In the genomic region with DNA sequence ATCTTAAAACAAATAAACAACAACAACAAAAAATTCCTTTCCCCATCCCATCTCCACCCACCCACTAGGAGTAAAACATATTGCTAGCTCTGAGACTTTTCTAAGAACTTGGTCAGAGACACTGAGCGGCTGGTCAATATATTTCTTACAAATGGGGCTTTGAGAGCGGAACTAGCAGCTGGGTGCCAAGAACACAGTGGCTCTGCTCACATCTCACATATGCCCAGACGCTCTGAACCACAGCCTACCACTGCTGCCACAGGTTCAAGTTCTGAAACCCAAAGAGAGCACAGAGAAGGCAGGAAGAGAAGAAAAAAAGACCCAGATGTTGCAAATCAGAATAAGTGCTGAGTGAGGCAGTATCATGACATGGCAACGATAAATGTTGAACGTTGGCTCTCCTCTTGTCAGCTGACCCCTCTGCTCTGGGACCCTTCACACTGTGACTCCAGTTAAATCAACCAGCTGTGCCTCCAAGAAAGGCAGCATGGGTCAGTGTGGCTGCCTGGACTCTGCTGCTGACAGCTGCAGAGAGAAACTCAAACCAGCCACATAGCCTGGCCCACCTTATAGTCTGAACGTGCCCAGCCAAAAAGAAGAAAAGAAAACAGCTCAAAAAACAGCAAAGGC, we compare ENCODE assay signal across 9 cellular contexts. TPM values are rescaled to one million over a fixed set of nuclear protein-coding genes. Genes with fewer than 3 reads are reported as not detected.
A peak's percentile ranks its signal among the peaks of the same experiment; 100 is the strongest.
DNase-seq lines count a peak whose midpoint lies in the region; ATAC-seq and TF ChIP-seq lines count a peak whose summit lies in the region.
"Had no signal": no experiment of that assay in that cellular context is flagged by ENCODE, and none has a peak within 500 bp of the region (broad histone marks: within the 10 kb centered on the region; RNA-seq: fewer than 3 reads in every experiment).

No MANE protein-coding gene starts in this region.

- DNase-seq in Right ventricle myocardium superior: no peak
- DNase-seq in Right ventricle myocardium inferior (ENCODE audit: missing footprints): no peak
- DNase-seq in activated naive CD8-positive, alpha-beta T cell treated with anti-CD3 and anti-CD28 coated beads, Interleukin-2, amount 10 ng/mL, durations not matched to agents 7 days and 5 days: peak; percentile 51
- peak; percentile 52 for DNase-seq in medulla oblongata (ENCODE audit: extremely low spot score)
- DNase-seq in transverse colon: peak; percentile 20
- DNase-seq in NCI-H2227 (lab: John Stamatoyannopoulos, UW; ENCODE audit: unreplicated experiment): no peak
- no peak for DNase-seq in 8988T
- DNase-seq in ACHN: no peak
- DNase-seq: activated effector memory CD4-positive, alpha-beta T cell treated with anti-CD3 and anti-CD28 coated beads, Interleukin-2, amount 50 U/mL, for 16 hours had no signal

- peaks cover 1% of the 10 kb centered on the region for H3K9me3 Mint-ChIP-seq in activated naive CD8-positive, alpha-beta T cell treated with anti-CD3 and anti-CD28 coated beads, Interleukin-2, amount 10 ng/mL, durations not matched to agents 7 days and 5 days

- 66 to 86% methylated on average over 1 to 6 of the region's 6 CpGs for WGBS in transverse colon (ENCODE audit: low coverage in 1 of 2), 2 donors

- no peak for TF ChIP-seq POLR2A in transverse colon (IDR thresholded peaks at IDR 0.05)

- intact Hi-C loops in Right ventricle myocardium superior (cut with DNase I): no loop called here
- intact Hi-C loops in Right ventricle myocardium inferior (cut with DNase I): loop anchor here (10.0 kb wide), 1 partner anchor 142 kb away; no protein-coding TSS in a partner anchor
- intact Hi-C loops in transverse colon (cut with DNase I; ENCODE audit: low total_unique reads): no loop called here

- H3K27ac Mint-ChIP-seq in activated naive CD8-positive, alpha-beta T cell treated with anti-CD3 and anti-CD28 coated beads, Interleukin-2, amount 10 ng/mL, durations not matched to agents 7 days and 5 days: peak overlapping the region; percentile 97

- H3K27ac ChIP-seq in transverse colon: peak overlapping the region in 3 of 4 donors; percentile 55 to 61 (median 60)

- H3K4me3 Mint-ChIP-seq in activated naive CD8-positive, alpha-beta T cell treated with anti-CD3 and anti-CD28 coated beads, Interleukin-2, amount 10 ng/mL, durations not matched to agents 7 days and 5 days: peak overlapping the region; percentile 89

- no peak for TF ChIP-seq EP300 in transverse colon (IDR thresholded peaks at IDR 0.05; ENCODE audit: low read depth)

- H3K27me3 ChIP-seq in transverse colon: no peaks in the 10 kb centered on the region

- no peak overlapping the region for H3K4me3 ChIP-seq in transverse colon

- POLR2A ChIA-PET in activated naive CD8-positive, alpha-beta T cell treated with anti-CD3 and anti-CD28 coated beads, Interleukin-2, amount 10 ng/mL, durations not matched to agents 7 days and 5 days (lab: Charles Lee): interaction anchor here (0.8 to 5.1 kb wide), 9 partner anchors 11 to 172 kb away, joined by 3 to 98 read pairs (median 3); a partner anchor contains a TSS

- peaks cover 7% of the 10 kb centered on the region for H3K36me3 Mint-ChIP-seq in activated naive CD8-positive, alpha-beta T cell treated with anti-CD3 and anti-CD28 coated beads, Interleukin-2, amount 10 ng/mL, durations not matched to agents 7 days and 5 days

- peaks cover 6 to 29% (median 11%) of the 10 kb centered on the region in 4 donors for H3K4me1 ChIP-seq in transverse colon

- no peak for TF ChIP-seq CTCF in transverse colon (IDR thresholded peaks at IDR 0.05)

- no peaks in the 10 kb centered on the region for H3K36me3 ChIP-seq in transverse colon

- H3K4me1 Mint-ChIP-seq in activated naive CD8-positive, alpha-beta T cell treated with anti-CD3 and anti-CD28 coated beads, Interleukin-2, amount 10 ng/mL, durations not matched to agents 7 days and 5 days: peaks cover 59% of the 10 kb centered on the region

- in situ Hi-C loops in transverse colon (cut with MboI; ENCODE audit: low pct_ligation_motif_present in 1 of 4, low pct_unique_long_range_greater_than_20kb in 1 of 4, low sequenced_read_pairs in 3 of 4): no loop called here
- in situ Hi-C loops in ACHN (cut with HindIII; ENCODE audit: low pct_ligation_motif_present, low pct_unique_long_range_greater_than_20kb, low sequenced_read_pairs): no loop called here

- H3K27me3 Mint-ChIP-seq in activated naive CD8-positive, alpha-beta T cell treated with anti-CD3 and anti-CD28 coated beads, Interleukin-2, amount 10 ng/mL, durations not matched to agents 7 days and 5 days: no peaks in the 10 kb centered on the region

- ATAC-seq in Right ventricle myocardium superior (ENCODE audit: poor library complexity): peak; percentile 7
- ATAC-seq in Right ventricle myocardium inferior: no peak
- ATAC-seq in activated naive CD8-positive, alpha-beta T cell treated with anti-CD3 and anti-CD28 coated beads, Interleukin-2, amount 10 ng/mL, durations not matched to agents 7 days and 5 days (ENCODE audit: low read depth): peak; percentile 49

- no peaks in the 10 kb centered on the region for H3K9me3 ChIP-seq in transverse colon

RNA-seq across cellular contexts. Expression of a gene that starts 26.4 kb away (rescaled TPM):
- total RNA-seq in Right ventricle myocardium superior (6.4 TPM), Right ventricle myocardium inferior (6.5 TPM), transverse colon (10 to 100 TPM in 1 of 4 donors, 1 to 10 TPM in 3; 3.7 to 15.0 (median 5.2) TPM)
- 10 to 100 TPM; 10.1 to 10.7 TPM for total RNA-seq in activated naive CD8-positive, alpha-beta T cell treated with anti-CD3 and anti-CD28 coated beads, Interleukin-2, amount 10 ng/mL, durations not matched to agents 7 days and 5 days

Comparison
In these comparisons a context has a peak if more than half of its experiments do, and no peak if none do; other contexts are left out.
1. DNase-seq: peak in activated naive CD8-positive, alpha-beta T cell treated with anti-CD3 and anti-CD28 coated beads, Interleukin-2, amount 10 ng/mL, durations not matched to agents 7 days and 5 days (single experiment), medulla oblongata (single experiment) and transverse colon (single experiment); none in Right ventricle myocardium superior (single experiment), Right ventricle myocardium inferior (single experiment), NCI-H2227 (single experiment), 8988T (single experiment) and ACHN (single experiment).